In the genomic region with DNA sequence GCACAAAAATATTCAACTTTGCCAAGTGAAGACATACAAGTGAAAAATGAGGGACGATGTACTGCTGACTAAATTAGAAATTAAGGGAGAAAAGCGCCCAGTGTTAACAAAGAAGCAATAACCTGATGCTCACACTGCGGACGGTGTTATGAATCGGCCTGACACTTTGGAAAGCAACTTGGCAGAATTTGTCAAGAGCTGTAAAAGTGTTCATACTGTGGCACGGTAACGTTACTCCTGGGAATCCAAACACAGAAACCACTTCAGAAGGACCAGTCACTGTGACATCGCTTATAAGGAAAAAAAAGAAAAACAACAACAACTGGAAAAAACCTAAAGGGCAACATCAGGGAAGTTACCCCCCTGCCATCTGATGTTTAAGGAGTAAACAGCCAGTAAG, we compare ENCODE assay signal across 12 cellular contexts. TPM values are rescaled to one million over a fixed set of nuclear protein-coding genes. Genes with fewer than 3 reads are reported as not detected.
A peak's percentile ranks its signal among the peaks of the same experiment; 100 is the strongest.
DNase-seq lines count a peak whose midpoint lies in the region; ATAC-seq and TF ChIP-seq lines count a peak whose summit lies in the region.
"Had no signal": no experiment of that assay in that cellular context is flagged by ENCODE, and none has a peak within 500 bp of the region (broad histone marks: within the 10 kb centered on the region; RNA-seq: fewer than 3 reads in every experiment).

No MANE protein-coding gene starts in this region.

- no peak for ATAC-seq in CD4-positive, CD25-positive, alpha-beta regulatory T cell (ENCODE audit: low read depth in 2 of 2)
- ATAC-seq in GM21619 (IDR thresholded peaks at IDR 0.05; ENCODE audit: unreplicated experiment) (no peak), HG02938 (IDR thresholded peaks at IDR 0.05; ENCODE audit: unreplicated experiment) (no peak)

- no peaks in the 10 kb centered on the region for H3K9me3 ChIP-seq in CD4-positive, CD25-positive, alpha-beta regulatory T cell (ENCODE audit: control insufficient read depth in 2 of 2, low read length in 2 of 2)
- H3K9me3 ChIP-seq in HUES64 (ENCODE audit: insufficient read depth, low read depth, low read length) = no peaks in the 10 kb centered on the region
- H3K9me3 ChIP-seq: colonic mucosa had no signal

- H3K27me3 Mint-ChIP-seq in CD4-positive, CD25-positive, alpha-beta regulatory T cell = no peaks in the 10 kb centered on the region
- H3K27me3 Mint-ChIP-seq in endothelial cell (ENCODE audit: unreplicated experiment) (no peaks in the 10 kb centered on the region), osteocyte (ENCODE audit: unreplicated experiment) (no peaks in the 10 kb centered on the region)

- H3K4me3 ChIP-seq in CD4-positive, CD25-positive, alpha-beta regulatory T cell (ENCODE audit: low read depth, low read length) = peak overlapping the region; percentile 9
- H3K4me3 ChIP-seq in HUES64 (ENCODE audit: low read length) = 0 out of 2 replicates have a peak overlapping the region, but pooled peaks have one; percentile 4
- H3K4me3 ChIP-seq: colonic mucosa, hepatocyte had no signal

- no peak overlapping the region for H3K9ac ChIP-seq in HUES64 (ENCODE audit: low read depth, low read length)

- H3K36me3 ChIP-seq in CD4-positive, CD25-positive, alpha-beta regulatory T cell (ENCODE audit: control insufficient read depth, insufficient read depth, low read length) = no peaks in the 10 kb centered on the region
- H3K36me3 ChIP-seq in HUES64 (ENCODE audit: insufficient read depth, low read length) = no peaks in the 10 kb centered on the region
- H3K36me3 ChIP-seq: colonic mucosa had no signal

- no peaks in the 10 kb centered on the region for H3K27me3 ChIP-seq in CD4-positive, CD25-positive, alpha-beta regulatory T cell (ENCODE audit: control insufficient read depth, insufficient read depth, low read length)
- no peaks in the 10 kb centered on the region for H3K27me3 ChIP-seq in HUES64 (ENCODE audit: insufficient read depth, low read length)
- H3K27me3 ChIP-seq: colonic mucosa, hepatocyte had no signal

- peaks cover 20% of the 10 kb centered on the region for H3K36me3 Mint-ChIP-seq in CD4-positive, CD25-positive, alpha-beta regulatory T cell
- H3K36me3 Mint-ChIP-seq in endothelial cell (ENCODE audit: low read depth, unreplicated experiment) = no peaks in the 10 kb centered on the region
- H3K36me3 Mint-ChIP-seq in osteocyte (ENCODE audit: unreplicated experiment) = peaks cover 6% of the 10 kb centered on the region

- H3K27ac Mint-ChIP-seq in CD4-positive, CD25-positive, alpha-beta regulatory T cell = peak overlapping the region; percentile 59 to 85 (median 66)
- H3K27ac Mint-ChIP-seq in endothelial cell (ENCODE audit: unreplicated experiment) (no peak overlapping the region), osteocyte (ENCODE audit: unreplicated experiment) (peak overlapping the region; percentile 73)

- H3K4me1 ChIP-seq in CD4-positive, CD25-positive, alpha-beta regulatory T cell (ENCODE audit: control insufficient read depth, insufficient read depth, low read length, poor library complexity, severe bottlenecking) = peaks cover 89% of the 10 kb centered on the region
- H3K4me1 ChIP-seq in HUES64 (ENCODE audit: insufficient read depth, low read length) = peaks cover 79% of the 10 kb centered on the region

- H3K27ac ChIP-seq in CD4-positive, CD25-positive, alpha-beta regulatory T cell (ENCODE audit: insufficient read depth, low read length, poor library complexity, severe bottlenecking) = no peak overlapping the region
- peak overlapping the region; percentile 22 for H3K27ac ChIP-seq in HUES64 (ENCODE audit: low read depth, low read length)
- H3K27ac ChIP-seq: colonic mucosa, hepatocyte had no signal

- no peaks in the 10 kb centered on the region for H3K9me3 Mint-ChIP-seq in CD4-positive, CD25-positive, alpha-beta regulatory T cell
- no peaks in the 10 kb centered on the region for H3K9me3 Mint-ChIP-seq in endothelial cell (ENCODE audit: unreplicated experiment)
- H3K9me3 Mint-ChIP-seq in osteocyte (ENCODE audit: unreplicated experiment) = no peaks in the 10 kb centered on the region

- WGBS in HUES64 = 78% methylated on average over 7 of the region's 8 CpGs

- peaks cover 34 to 98% (median 59%) of the 10 kb centered on the region in 4 donors for H3K4me1 Mint-ChIP-seq in CD4-positive, CD25-positive, alpha-beta regulatory T cell
- H3K4me1 Mint-ChIP-seq in endothelial cell (ENCODE audit: unreplicated experiment) (peaks cover 48% of the 10 kb centered on the region), osteocyte (ENCODE audit: unreplicated experiment) (peaks cover 78% of the 10 kb centered on the region)

- DNase-seq in CD4-positive, CD25-positive, alpha-beta regulatory T cell = no peak
- DNase-seq in endothelial cell (ENCODE audit: low spot score) = no peak
- DNase-seq in osteocyte (ENCODE audit: extremely low spot score, unreplicated experiment) = no peak
- DNase-seq in activated CD8-positive, alpha-beta memory T cell treated with anti-CD3 and anti-CD28 coated beads for 24 hours = no peak
- DNase-seq: activated T-cell treated with anti-CD3 and anti-CD28 coated beads, Interleukin-2, amount 50 U/mL, for 1 hour; colonic mucosa; stimulated activated naive CD4-positive, alpha-beta T cell treated with Interleukin-2 at 50 U/mL for 16 hours; T-helper 9 cell had no signal

- H3K4me3 Mint-ChIP-seq in CD4-positive, CD25-positive, alpha-beta regulatory T cell = peak overlapping the region in 3 of 4 donors; percentile 0 to 55 (median 28)
- H3K4me3 Mint-ChIP-seq in endothelial cell (ENCODE audit: unreplicated experiment) = peak overlapping the region; percentile 51
- H3K4me3 Mint-ChIP-seq in osteocyte (ENCODE audit: unreplicated experiment) = no peak overlapping the region

- no peak for TF ChIP-seq CTCF in endothelial cell (IDR thresholded peaks at IDR 0.05; ENCODE audit: unreplicated experiment)
- TF ChIP-seq CTCF in osteocyte (IDR thresholded peaks at IDR 0.05) = no peak

RNA-seq across cellular contexts. Expression of gene CAPZB, which starts 27.8 kb away (rescaled TPM):
- 372 TPM for total RNA-seq in CD4-positive, CD25-positive, alpha-beta regulatory T cell
- 100 to 1,000 TPM; 384 to 588 (median 518) TPM for polyA plus RNA-seq in CD4-positive, CD25-positive, alpha-beta regulatory T cell
- 288 TPM for polyA plus RNA-seq in HUES64 (2013, experiment 1 of 2)
- polyA plus RNA-seq in HUES64 (2013, experiment 2 of 2) = 278 TPM
- 414 TPM for total RNA-seq in endothelial cell (ENCODE audit: unreplicated experiment)
- 403 and 412 TPM in 2 replicates for total RNA-seq in osteocyte
